In genomic region chr9:120475341-120475740, GRCh38 we compare ENCODE assay signal across 17 cellular contexts.
DNase-seq lines count a peak whose midpoint lies in the region; ATAC-seq, FAIRE-seq and TF ChIP-seq lines count a peak whose summit lies in the region.
"Had no signal": no experiment of that assay in that cellular context is flagged by ENCODE, and none has a peak within 500 bp of the region (broad histone marks: within the 10 kb centered on the region; RNA-seq: fewer than 3 reads in every experiment).

No MANE protein-coding gene starts in this region.

- no peak overlapping the region for H3K23ac ChIP-seq in H9 (ENCODE audit: insufficient read length, low read depth, low read length)

- peaks cover 13 to 56% (median 50%) of the 10 kb centered on the region in 3 experiments; a peak in 6 of 7 replicates for H3K36me3 Mint-ChIP-seq in H9 (ENCODE audit: insufficient read depth in 1 of 3, low read depth in 3 of 3)

- CTCF ChIA-PET in A549 (lab: Yijun Ruan, JAX) = interaction anchor here (1.0 to 1.6 kb wide), 3 partner anchors 106 to 919 kb away, joined by 3 to 6 read pairs (median 3); no protein-coding TSS in a partner anchor

- H2BK15ac ChIP-seq in H9 (ENCODE audit: low read depth, low read length) = no peak overlapping the region

- DNase-seq in A549 (ENCODE audit: low read depth in 1 of 2, low spot score in 1 of 2) (no peak), H9 (no peak), epithelial cell of prostate (ENCODE audit: low read depth, low spot score) (no peak), WERI-Rb-1 (no peak)
- no peak for DNase-seq in activated CD4-positive, alpha-beta T cell treated with anti-CD3 and anti-CD28 coated beads for 48 hours
- DNase-seq: activated naive CD4-positive, alpha-beta T cell treated with anti-CD3 and anti-CD28 coated beads, Interleukin-2, amount 50 U/mL, for 16 hours; cortex of kidney; kidney; MG63; natural killer cell; stimulated activated CD4-positive, alpha-beta T cell treated with anti-CD3 and anti-CD28 coated beads, Interleukin-12 subunit alpha, Interleukin-12 subunit beta, amount 100 ng/mL, for 4 hours had no signal

- POLR2A ChIA-PET in A549 (lab: Yijun Ruan, JAX) = no interaction called here

- no peak for FAIRE-seq in A549 (lab: Jason Lieb, UNC)
- FAIRE-seq: kidney had no signal

- no peak overlapping the region for H2AK5ac ChIP-seq in H9 (ENCODE audit: insufficient read length, low read length)

- peak overlapping the region in 2 of 3 experiments; percentile 57 to 78; a peak in 3 of 7 replicates for H3K27ac Mint-ChIP-seq in H9
- H3K27ac Mint-ChIP-seq: B cell, type B pancreatic cell had no signal

- H3K27me3 ChIP-seq in H9 (ENCODE audit: insufficient read depth, low read length) (no peaks in the 10 kb centered on the region), neutrophil (no peaks in the 10 kb centered on the region), WERI-Rb-1 (ENCODE audit: insufficient read depth, low read depth, severe bottlenecking) (no peaks in the 10 kb centered on the region)
- H3K27me3 ChIP-seq: MG63, SJSA1 had no signal

- H3K4me2 ChIP-seq in A549 (no peak overlapping the region), H9 (ENCODE audit: insufficient read depth, insufficient read length, low read length) (no peak overlapping the region)

- no peak for TF ChIP-seq POLR2A in A549 (IDR thresholded peaks at IDR 0.05; ENCODE audit: low read length)

- H3K4me3 Mint-ChIP-seq in H9 = no peak overlapping the region
- H3K4me3 Mint-ChIP-seq: B cell, natural killer cell, type B pancreatic cell had no signal

- no peaks in the 10 kb centered on the region for H3K23me2 ChIP-seq in H9 (ENCODE audit: insufficient read length, low read depth, low read length, poor library complexity, severe bottlenecking)

- peaks cover 2 to 6% of the 10 kb centered on the region in 2 experiments; a peak in 2 of 4 replicates for H3K4me1 Mint-ChIP-seq in H9
- H3K4me1 Mint-ChIP-seq: B cell, natural killer cell had no signal

- H3K9ac ChIP-seq in H9 (ENCODE audit: extremely low read depth, insufficient read length, low read length) = no peak overlapping the region

- H2BK12ac ChIP-seq in H9 (ENCODE audit: insufficient read length, low read depth, low read length) = no peak overlapping the region

- no peaks in the 10 kb centered on the region for H3K27me3 Mint-ChIP-seq in H9 (ENCODE audit: low read depth)
- H3K27me3 Mint-ChIP-seq: B cell, type B pancreatic cell had no signal

- H3K4me1 ChIP-seq in A549 (peaks cover 19% of the 10 kb centered on the region), H9 (ENCODE audit: insufficient read depth, low read length) (no peaks in the 10 kb centered on the region), neutrophil (ENCODE audit: control insufficient read depth in 1 of 2, insufficient read depth in 1 of 2, low read depth in 1 of 2, low read length in 1 of 2) (peaks cover 29 to 40% of the 10 kb centered on the region in 2 experiments)
- H3K4me1 ChIP-seq: SJSA1 had no signal

- TF ChIP-seq RAD21 in A549 (conservative IDR thresholded peaks at IDR 0.05 in 1 of 2, IDR thresholded peaks at IDR 0.05 in 1 of 2) = no peak

- H3K4ac ChIP-seq in H9 (ENCODE audit: low read depth, low read length) = no peak overlapping the region

- no peak overlapping the region for H3T11ph ChIP-seq in H9 (ENCODE audit: low read length)

- H3K4me3 ChIP-seq in A549 = no peak overlapping the region
- H3K4me3 ChIP-seq in neutrophil (ENCODE audit: low read depth in 1 of 2, low read length in 1 of 2) = peak overlapping the region in 1 of 2 experiments; percentile 47
- H3K4me3 ChIP-seq in WERI-Rb-1 (ENCODE audit: low read depth, low read length) = no peak overlapping the region
- H3K4me3 ChIP-seq: MG63, SJSA1 had no signal

- no peak overlapping the region for H2BK20ac ChIP-seq in H9 (ENCODE audit: low read depth, low read length, poor library complexity, severe bottlenecking)

- H3K56ac ChIP-seq in H9 (ENCODE audit: insufficient read length, low read depth, low read length) = no peak overlapping the region

- no peak overlapping the region for H3K18ac ChIP-seq in H9 (ENCODE audit: insufficient read length, low read depth, low read length)

- H3K9me3 Mint-ChIP-seq in H9 = no peaks in the 10 kb centered on the region
- H3K9me3 Mint-ChIP-seq: natural killer cell, type B pancreatic cell had no signal

- peak overlapping the region; percentile 18 to 55; a peak in 3 of 6 replicates for H3K27ac ChIP-seq in A549
- H3K27ac ChIP-seq in H9 (ENCODE audit: insufficient read length, low read depth, low read length) = no peak overlapping the region
- peak overlapping the region; percentile 64 for H3K27ac ChIP-seq in epithelial cell of prostate
- H3K27ac ChIP-seq in neutrophil = peak overlapping the region; percentile 82
- no peak overlapping the region for H3K27ac ChIP-seq in WERI-Rb-1
- H3K27ac ChIP-seq: SJSA1 had no signal

- H3K36me3 ChIP-seq in neutrophil (peaks cover 12% of the 10 kb centered on the region), WERI-Rb-1 (peaks cover 68% of the 10 kb centered on the region)

- H4K8ac ChIP-seq in H9 (replicated peaks; ENCODE audit: insufficient read length, low read depth, low read length) = no peak overlapping the region

- 89% methylated on average over 7 of the region's 7 CpGs for WGBS in A549 (ENCODE audit: missing lambda C conversion rate)
- no CpG with 5 or more reads among the region's 7 CpGs for WGBS in H9 (ENCODE audit: extremely low coverage, insufficient read length, low lambda C conversion rate)

- H3K14ac ChIP-seq in H9 (ENCODE audit: insufficient read depth, low read length) = no peak overlapping the region

- TF ChIP-seq EP300 in A549 (IDR thresholded peaks at IDR 0.05) = no peak

- ATAC-seq in A549 = no peak
- ATAC-seq in GM21381 (IDR thresholded peaks at IDR 0.05; ENCODE audit: unreplicated experiment) = no peak
- no peak for ATAC-seq in HG02852 (IDR thresholded peaks at IDR 0.05; ENCODE audit: unreplicated experiment)
- ATAC-seq: natural killer cell had no signal

- H4K91ac ChIP-seq in H9 (ENCODE audit: insufficient read length, low read depth, low read length) = no peak overlapping the region

- no peaks in the 10 kb centered on the region for H3K79me1 ChIP-seq in H9 (ENCODE audit: insufficient read depth, low read depth, low read length, poor library complexity, severe bottlenecking)

- no peaks in the 10 kb centered on the region for H4K20me1 ChIP-seq in H9 (ENCODE audit: control insufficient read depth, insufficient read depth, insufficient read length)

- no peak overlapping the region for H2BK5ac ChIP-seq in H9 (ENCODE audit: insufficient read length, low read length)

- no peak overlapping the region for H2BK120ac ChIP-seq in H9 (ENCODE audit: low read depth, low read length, poor library complexity, severe bottlenecking)

- H4K5ac ChIP-seq in H9 (ENCODE audit: insufficient read length, low read depth, low read length) = no peak overlapping the region

- no peaks in the 10 kb centered on the region for H3K9me3 ChIP-seq in A549
- H3K9me3 ChIP-seq in H9 (ENCODE audit: control insufficient read depth, low read depth, low read length) = no peaks in the 10 kb centered on the region
- no peaks in the 10 kb centered on the region for H3K9me3 ChIP-seq in neutrophil
- H3K9me3 ChIP-seq in WERI-Rb-1 (ENCODE audit: severe bottlenecking) = no peaks in the 10 kb centered on the region
- H3K9me3 ChIP-seq: MG63, SJSA1 had no signal

- no peak overlapping the region for H2AFZ ChIP-seq in H9 (ENCODE audit: low read length)

- no peaks in the 10 kb centered on the region for H3K79me2 ChIP-seq in H9 (ENCODE audit: insufficient read depth, low read length)

- TF ChIP-seq CTCF in A549 (IDR thresholded peaks at IDR 0.05) (no peak), H9 (conservative IDR thresholded peaks at IDR 0.05) (no peak), neutrophil (IDR thresholded peaks at IDR 0.05) (no peak), WERI-Rb-1 (IDR thresholded peaks at IDR 0.05; ENCODE audit: low read depth, low read length) (no peak)

TF ChIP-seq in A549, 52 proteins besides CTCF, POLR2A, EP300 and RAD21 (continues in another document):
- TF ChIP-seq HMGXB4 (CRISPR knock-in tag; IDR thresholded peaks at IDR 0.05; ENCODE audit: borderline replicate concordance) (no peak), HOXA7 (CRISPR knock-in tag; IDR thresholded peaks at IDR 0.05) (no peak), ESRRA (IDR thresholded peaks at IDR 0.05; ENCODE audit: borderline replicate concordance, low read length) (no peak), PBX3 (IDR thresholded peaks at IDR 0.05) (no peak), HES2 (IDR thresholded peaks at IDR 0.05) (no peak), ZSCAN20 (CRISPR knock-in tag; IDR thresholded peaks at IDR 0.05) (no peak), CBX8 (IDR thresholded peaks at IDR 0.05) (no peak)

Comparison
In these comparisons a context has a peak if more than half of its experiments do, and no peak if none do; other contexts are left out.
1. H3K27ac ChIP-seq: peak in A549 (2 of 2), epithelial cell of prostate (single experiment) and neutrophil (single experiment); none in H9 (single experiment) and WERI-Rb-1 (single experiment).